26 cellular contexts compared by ENCODE assay signal in genomic region chr6:144394209-144394608, GRCh38.
DNase-seq lines count a peak whose midpoint lies in the region; ATAC-seq and TF ChIP-seq lines count a peak whose summit lies in the region.
"Had no signal": no experiment of that assay in that cellular context is flagged by ENCODE, and none has a peak within 500 bp of the region (broad histone marks: within the 10 kb centered on the region; RNA-seq: fewer than 3 reads in every experiment).

No MANE protein-coding gene starts in this region.

- H3K9me3 Mint-ChIP-seq in activated naive CD8-positive, alpha-beta T cell treated with anti-CD3 and anti-CD28 coated beads, Interleukin-2, amount 50 U/mL, for 24 hours: peaks cover 20% of the 10 kb centered on the region
- H3K9me3 Mint-ChIP-seq in activated naive CD8-positive, alpha-beta T cell treated with anti-CD3 and anti-CD28 coated beads for 36 hours: peaks cover 19% of the 10 kb centered on the region

- H3K79me2 ChIP-seq in Karpas-422 (ENCODE audit: low read length): no peaks in the 10 kb centered on the region

- no peak overlapping the region for H3K4me2 ChIP-seq in Karpas-422 (ENCODE audit: low read depth, low read length, poor library complexity, severe bottlenecking)

- peaks cover 29% of the 10 kb centered on the region for H3K36me3 Mint-ChIP-seq in activated naive CD8-positive, alpha-beta T cell treated with anti-CD3 and anti-CD28 coated beads, Interleukin-2, amount 50 U/mL, for 24 hours (ENCODE audit: low read depth)
- peaks cover 34% of the 10 kb centered on the region for H3K36me3 Mint-ChIP-seq in activated naive CD8-positive, alpha-beta T cell treated with anti-CD3 and anti-CD28 coated beads for 36 hours

- H3K27ac Mint-ChIP-seq in activated naive CD8-positive, alpha-beta T cell treated with anti-CD3 and anti-CD28 coated beads, Interleukin-2, amount 50 U/mL, for 24 hours: no peak overlapping the region
- no peak overlapping the region for H3K27ac Mint-ChIP-seq in activated naive CD8-positive, alpha-beta T cell treated with anti-CD3 and anti-CD28 coated beads for 36 hours
- H3K27ac Mint-ChIP-seq: activated naive CD8-positive, alpha-beta T cell; endodermal cell had no signal

- no peaks in the 10 kb centered on the region for H3K4me1 ChIP-seq in Karpas-422 (ENCODE audit: low read length)
- H3K4me1 ChIP-seq: ascending aorta had no signal

- no peaks in the 10 kb centered on the region for H4K20me1 ChIP-seq in Karpas-422 (ENCODE audit: insufficient read depth, low read depth, low read length)

- no peaks in the 10 kb centered on the region for H3K36me3 ChIP-seq in brain microvascular endothelial cell (replicated peaks)
- H3K36me3 ChIP-seq in Karpas-422 (ENCODE audit: insufficient read depth, low read length): no peaks in the 10 kb centered on the region
- H3K36me3 ChIP-seq: ascending aorta, left ventricle myocardium inferior, transverse colon, WERI-Rb-1 had no signal

- TF ChIP-seq CTCF in NB4 (IDR thresholded peaks at IDR 0.05; ENCODE audit: low read depth, low read length): no peak
- no peak for TF ChIP-seq CTCF in brain microvascular endothelial cell (IDR thresholded peaks at IDR 0.05; ENCODE audit: low read depth, low read length, missing control alignments)

- H3K9me2 ChIP-seq in Karpas-422 (replicated peaks; ENCODE audit: insufficient read depth, low read length): no peaks in the 10 kb centered on the region

- no peaks in the 10 kb centered on the region for H3K27me3 Mint-ChIP-seq in activated naive CD8-positive, alpha-beta T cell treated with anti-CD3 and anti-CD28 coated beads, Interleukin-2, amount 50 U/mL, for 24 hours
- H3K27me3 Mint-ChIP-seq in activated naive CD8-positive, alpha-beta T cell treated with anti-CD3 and anti-CD28 coated beads for 36 hours: no peaks in the 10 kb centered on the region
- H3K27me3 Mint-ChIP-seq: activated naive CD8-positive, alpha-beta T cell had no signal

- H3K27ac ChIP-seq in brain microvascular endothelial cell: no peak overlapping the region
- no peak overlapping the region for H3K27ac ChIP-seq in Karpas-422 (ENCODE audit: low read length)
- H3K27ac ChIP-seq: ascending aorta; BLaER1 treated with 17β-estradiol and CSF1 and Interleukin-3, amounts not matched to agents 10 nM and 100 nM; left ventricle myocardium inferior; transverse colon; WERI-Rb-1 had no signal

- no peak for DNase-seq in activated naive CD8-positive, alpha-beta T cell treated with anti-CD3 and anti-CD28 coated beads, Interleukin-2, amount 50 U/mL, for 24 hours
- no peak for DNase-seq in activated naive CD8-positive, alpha-beta T cell treated with anti-CD3 and anti-CD28 coated beads for 36 hours
- DNase-seq in NB4 (ENCODE audit: low read depth) (peak; percentile 57), brain microvascular endothelial cell (peak; percentile 18), Karpas-422 (no peak)
- no peak for DNase-seq in stimulated activated naive CD8-positive, alpha-beta T cell treated with anti-CD3 and anti-CD28 coated beads, Interleukin-15, Interleukin-2, amounts not matched to agents 100 U/mL and 50 U/mL, for 24 hours
- DNase-seq: activated CD4-positive, alpha-beta T cell treated with anti-CD3 and anti-CD28 coated beads, Interleukin-2, amount 50 U/mL, for 1 hour; caudate nucleus; endodermal cell; H7; head of caudate nucleus; Kasumi-1; left ventricle myocardium inferior; mesendoderm; NCI-H2107; NCI-H774; stimulated activated CD4-positive, alpha-beta T cell treated with anti-CD3 and anti-CD28 coated beads, Interleukin-1b, Interleukin-23, amount 100 ng/mL, for 48 hours; T-helper 9 cell; transverse colon; WERI-Rb-1 had no signal

- H3K4me3 ChIP-seq in NB4 (ENCODE audit: low read depth, low read length) (no peak overlapping the region), brain microvascular endothelial cell (ENCODE audit: low read depth, low read length) (no peak overlapping the region), Karpas-422 (ENCODE audit: low read length) (no peak overlapping the region)
- H3K4me3 ChIP-seq: ascending aorta; BLaER1 treated with 17β-estradiol and CSF1 and Interleukin-3, amounts not matched to agents 10 nM and 100 nM; left ventricle myocardium inferior; transverse colon had no signal

- no peak overlapping the region for H3K4me3 Mint-ChIP-seq in activated naive CD8-positive, alpha-beta T cell treated with anti-CD3 and anti-CD28 coated beads, Interleukin-2, amount 50 U/mL, for 24 hours
- no peak overlapping the region for H3K4me3 Mint-ChIP-seq in activated naive CD8-positive, alpha-beta T cell treated with anti-CD3 and anti-CD28 coated beads for 36 hours
- H3K4me3 Mint-ChIP-seq: activated naive CD8-positive, alpha-beta T cell; endodermal cell had no signal

- peaks cover 38% of the 10 kb centered on the region for H3K4me1 Mint-ChIP-seq in activated naive CD8-positive, alpha-beta T cell treated with anti-CD3 and anti-CD28 coated beads, Interleukin-2, amount 50 U/mL, for 24 hours
- peaks cover 26% of the 10 kb centered on the region for H3K4me1 Mint-ChIP-seq in activated naive CD8-positive, alpha-beta T cell treated with anti-CD3 and anti-CD28 coated beads for 36 hours

- ATAC-seq in activated naive CD8-positive, alpha-beta T cell treated with anti-CD3 and anti-CD28 coated beads, Interleukin-2, amount 50 U/mL, for 24 hours: peak; percentile 86
- ATAC-seq in stimulated activated naive CD8-positive, alpha-beta T cell treated with anti-CD3 and anti-CD28 coated beads, Interleukin-15, Interleukin-2, amounts not matched to agents 100 U/mL and 50 U/mL, for 24 hours: peak; percentile 61
- ATAC-seq in HG03439 (IDR thresholded peaks at IDR 0.05; ENCODE audit: unreplicated experiment): no peak
- ATAC-seq in HG02610 (IDR thresholded peaks at IDR 0.05; ENCODE audit: unreplicated experiment): no peak
- ATAC-seq: HepG2 had no signal

- H3K27me3 ChIP-seq in brain microvascular endothelial cell (replicated peaks) (no peaks in the 10 kb centered on the region), Karpas-422 (ENCODE audit: low read length) (peaks cover 5% of the 10 kb centered on the region; the same call in 1 of the 2 replicates)
- H3K27me3 ChIP-seq: ascending aorta, transverse colon had no signal

- H3K9me3 ChIP-seq in Karpas-422 (ENCODE audit: low read length): no peaks in the 10 kb centered on the region

- no peak for TF ChIP-seq POLR2A in NB4 (IDR thresholded peaks at IDR 0.05; ENCODE audit: extremely low read depth, insufficient read length)

- no peak overlapping the region for H3K9ac ChIP-seq in Karpas-422 (ENCODE audit: low read length)
- H3K9ac ChIP-seq: BLaER1 treated with 17β-estradiol and CSF1 and Interleukin-3, amounts not matched to agents 10 nM and 100 nM had no signal

- H2AFZ ChIP-seq in Karpas-422 (ENCODE audit: low read length): no peak overlapping the region

- in situ Hi-C loops in brain microvascular endothelial cell (cut with HindIII; ENCODE audit: low pct_ligation_motif_present, low sequenced_read_pairs): no loop called here

Comparison
In these comparisons a context has a peak if more than half of its experiments do, and no peak if none do; other contexts are left out.
1. ATAC-seq: peak in activated naive CD8-positive, alpha-beta T cell treated with anti-CD3 and anti-CD28 coated beads, Interleukin-2, amount 50 U/mL, for 24 hours (single experiment) and stimulated activated naive CD8-positive, alpha-beta T cell treated with anti-CD3 and anti-CD28 coated beads, Interleukin-15, Interleukin-2, amounts not matched to agents 100 U/mL and 50 U/mL, for 24 hours (single experiment); none in HG03439 (single experiment) and HG02610 (single experiment).
2. DNase-seq: peak in NB4 (single experiment) and brain microvascular endothelial cell (single experiment); none in activated naive CD8-positive, alpha-beta T cell treated with anti-CD3 and anti-CD28 coated beads, Interleukin-2, amount 50 U/mL, for 24 hours (single experiment), activated naive CD8-positive, alpha-beta T cell treated with anti-CD3 and anti-CD28 coated beads for 36 hours (single experiment), stimulated activated naive CD8-positive, alpha-beta T cell treated with anti-CD3 and anti-CD28 coated beads, Interleukin-15, Interleukin-2, amounts not matched to agents 100 U/mL and 50 U/mL, for 24 hours (single experiment) and Karpas-422 (single experiment).